In the genomic region with DNA sequence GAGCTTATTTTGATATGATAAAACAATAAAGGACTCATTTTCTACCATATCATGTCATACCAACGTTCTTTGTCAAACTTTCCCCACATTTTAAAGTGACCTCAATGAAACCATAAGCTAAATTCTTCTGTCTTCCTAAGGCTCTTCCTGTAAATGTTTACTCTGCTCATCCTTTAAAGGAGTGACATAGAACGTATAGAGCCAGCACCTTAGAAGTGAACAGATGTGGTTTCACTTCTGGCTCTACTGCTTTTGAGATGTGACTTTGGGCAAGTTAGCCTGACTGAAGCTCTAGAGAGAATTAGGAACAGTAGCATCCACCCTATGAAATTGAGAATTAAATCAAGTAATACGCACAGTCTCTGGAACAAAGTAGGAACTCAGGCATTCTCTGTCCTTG, we compare ENCODE assay signal across 1 cellular context.
TF ChIP-seq lines count a peak whose summit lies in the region.

No MANE protein-coding gene starts in this region.

TF ChIP-seq in K562, 482 proteins besides CTCF, POLR2A, EP300 and RAD21:
- TF ChIP-seq FOXM1 (IDR thresholded peaks at IDR 0.05; ENCODE audit: low read depth): no peak
- no peak for TF ChIP-seq FOXM1 (CRISPR knock-in tag; IDR thresholded peaks at IDR 0.05; ENCODE audit: low read depth)
- TF ChIP-seq, protein P1, sequence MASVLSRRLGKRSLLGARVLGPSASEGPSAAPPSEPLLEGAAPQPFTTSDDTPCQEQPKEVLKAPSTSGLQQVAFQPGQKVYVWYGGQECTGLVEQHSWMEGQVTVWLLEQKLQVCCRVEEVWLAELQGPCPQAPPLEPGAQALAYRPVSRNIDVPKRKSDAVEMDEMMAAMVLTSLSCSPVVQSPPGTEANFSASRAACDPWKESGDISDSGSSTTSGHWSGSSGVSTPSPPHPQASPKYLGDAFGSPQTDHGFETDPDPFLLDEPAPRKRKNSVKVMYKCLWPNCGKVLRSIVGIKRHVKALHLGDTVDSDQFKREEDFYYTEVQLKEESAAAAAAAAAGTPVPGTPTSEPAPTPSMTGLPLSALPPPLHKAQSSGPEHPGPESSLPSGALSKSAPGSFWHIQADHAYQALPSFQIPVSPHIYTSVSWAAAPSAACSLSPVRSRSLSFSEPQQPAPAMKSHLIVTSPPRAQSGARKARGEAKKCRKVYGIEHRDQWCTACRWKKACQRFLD (CRISPR knock-in tag; IDR thresholded peaks at IDR 0.05): 0 out of 2 replicates have a peak, but pooled peaks have one; percentile 1
